In the genomic region with DNA sequence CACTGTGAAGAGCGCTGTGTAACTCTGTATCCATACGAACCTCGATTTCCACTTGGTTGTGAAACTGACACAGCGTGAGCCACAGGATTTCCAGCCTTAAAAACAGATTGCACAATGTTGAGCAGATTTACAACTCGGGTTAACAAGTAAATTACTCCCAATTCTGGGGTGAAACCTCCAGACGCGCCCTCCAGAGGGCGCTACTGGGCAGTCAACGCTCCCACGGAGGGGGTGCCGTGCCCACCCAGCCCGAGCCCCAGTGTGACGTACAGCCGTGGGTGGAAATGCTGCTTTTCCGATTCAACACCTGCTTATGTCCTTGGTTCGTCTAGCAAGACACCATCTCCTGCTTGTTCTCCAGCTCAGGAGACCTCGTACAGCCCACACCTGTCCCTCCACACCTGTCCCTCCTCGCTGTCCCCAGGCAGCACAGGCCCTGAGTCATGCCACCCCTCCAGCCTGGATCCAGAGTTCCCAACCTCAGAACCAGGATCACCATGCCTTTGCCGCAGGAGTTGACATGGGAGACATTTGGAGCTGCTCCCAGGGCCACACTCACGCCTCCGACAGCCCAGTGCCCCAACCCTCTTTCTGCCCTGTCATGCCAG, we compare ENCODE assay signal across 8 cellular contexts. TPM values are rescaled to one million over a fixed set of nuclear protein-coding genes. Genes with fewer than 3 reads are reported as not detected.
A peak's percentile ranks its signal among the peaks of the same experiment; 100 is the strongest.
DNase-seq lines count a peak whose midpoint lies in the region; ATAC-seq and TF ChIP-seq lines count a peak whose summit lies in the region.

No MANE protein-coding gene starts in this region.

- H3K36me3 Mint-ChIP-seq in GM23338 (ENCODE audit: low read depth) = peaks cover 60% of the 10 kb centered on the region
- H3K36me3 Mint-ChIP-seq in memory B cell = peaks cover 20% of the 10 kb centered on the region

- H3K27me3 ChIP-seq in GM23338 (ENCODE audit: insufficient read depth) (no peaks in the 10 kb centered on the region), transverse colon (no peaks in the 10 kb centered on the region)

- no peak for TF ChIP-seq POLR2A in transverse colon (IDR thresholded peaks at IDR 0.05)

- in situ Hi-C loops in transverse colon (cut with MboI; ENCODE audit: low pct_ligation_motif_present in 1 of 4, low pct_unique_long_range_greater_than_20kb in 1 of 4, low sequenced_read_pairs in 3 of 4) = loop anchor here in 1 of 4 donors (25.0 kb wide), 1 partner anchor 158 kb away; no protein-coding TSS in a partner anchor

- H3K4me1 ChIP-seq in GM23338 (ENCODE audit: insufficient read depth) = no peaks in the 10 kb centered on the region
- peaks cover 0 to 5% (median 0%) of the 10 kb centered on the region in 4 donors for H3K4me1 ChIP-seq in transverse colon

- peaks cover 9% of the 10 kb centered on the region; the same call in 1 of the 2 replicates for H4K20me1 ChIP-seq in GM23338 (replicated peaks; ENCODE audit: insufficient read depth)

- H3K9me3 ChIP-seq in transverse colon = no peaks in the 10 kb centered on the region

- H3K4me3 Mint-ChIP-seq in GM23338 (no peak overlapping the region), memory B cell (peak overlapping the region; percentile 59)

- peaks cover 11% of the 10 kb centered on the region; the same call in 1 of the 2 replicates for H3F3A ChIP-seq in GM23338 (replicated peaks; ENCODE audit: low read depth)

- H3K9me2 ChIP-seq in GM23338 (ENCODE audit: insufficient read depth) = no peaks in the 10 kb centered on the region

- peak; percentile 53 for ATAC-seq in GM23338
- ATAC-seq in memory B cell (ENCODE audit: low read depth) = peak; percentile 71
- no peak for ATAC-seq in GM18520 (IDR thresholded peaks at IDR 0.05; ENCODE audit: unreplicated experiment)

- peaks cover 5% of the 10 kb centered on the region; the same call in 1 of the 3 replicates for H3K4me1 Mint-ChIP-seq in GM23338
- peaks cover 33% of the 10 kb centered on the region for H3K4me1 Mint-ChIP-seq in memory B cell

- no peak overlapping the region for H3K4me3 ChIP-seq in GM23338
- no peak overlapping the region for H3K4me3 ChIP-seq in coronary artery
- no peak overlapping the region for H3K4me3 ChIP-seq in transverse colon

- H3K4me2 ChIP-seq in GM23338 = no peak overlapping the region

- intact Hi-C loops in transverse colon (cut with DNase I; ENCODE audit: low total_unique reads) = no loop called here

- H3K9me3 Mint-ChIP-seq in GM23338 = no peaks in the 10 kb centered on the region; the same call in 2 of the 3 replicates
- H3K9me3 Mint-ChIP-seq in memory B cell = no peaks in the 10 kb centered on the region

- H3K27ac Mint-ChIP-seq in GM23338 (peak overlapping the region; percentile 95; the same call in 1 of the 2 replicates), memory B cell (peak overlapping the region; percentile 100)

- H3K27ac ChIP-seq in GM23338 (ENCODE audit: low read depth) = no peak overlapping the region
- peak overlapping the region in 1 of 2 donors; percentile 72 for H3K27ac ChIP-seq in coronary artery
- peak overlapping the region in 3 of 4 donors; percentile 9 to 42 (median 40) for H3K27ac ChIP-seq in transverse colon

- 31 to 34% methylated on average over 4 to 20 of the region's 21 CpGs for WGBS in transverse colon (ENCODE audit: low coverage in 1 of 2), 2 donors

- DNase-seq in Ammon's horn (ENCODE audit: low spot score) (peak; percentile 58), GM23338 (ENCODE audit: low spot score) (peak; percentile 65), T-helper 1 cell (peak in 3 of 5 donors; percentile 21 to 27 (median 26)), coronary artery (ENCODE audit: low spot score) (no peak), memory B cell (ENCODE audit: low spot score in 2 of 2) (peak; percentile 77 to 81), transverse colon (peak; percentile 48), H4 (ENCODE audit: low spot score) (no peak)

- H3K27me3 Mint-ChIP-seq in GM23338 (ENCODE audit: insufficient read depth, low read depth, poor library complexity) = peaks cover 9% of the 10 kb centered on the region
- H3K27me3 Mint-ChIP-seq in memory B cell = no peaks in the 10 kb centered on the region

- TF ChIP-seq EP300 in transverse colon (IDR thresholded peaks at IDR 0.05; ENCODE audit: low read depth) = no peak

- H2AFZ ChIP-seq in GM23338 = no peak overlapping the region

- H3K36me3 ChIP-seq in GM23338 (ENCODE audit: insufficient read depth) (peaks cover 16% of the 10 kb centered on the region), transverse colon (no peaks in the 10 kb centered on the region)

- peak; percentile 74 to 82 for TF ChIP-seq CTCF in GM23338 (conservative IDR thresholded peaks at IDR 0.05; ENCODE audit: low read depth in 2 of 2)
- TF ChIP-seq CTCF in coronary artery (IDR thresholded peaks at IDR 0.05) = peak; percentile 40
- TF ChIP-seq CTCF in transverse colon (IDR thresholded peaks at IDR 0.05) = peak; percentile 48 to 57 (median 52)

- H3K79me2 ChIP-seq in GM23338 (replicated peaks; ENCODE audit: insufficient read depth) = peaks cover 11% of the 10 kb centered on the region; the same call in 1 of the 2 replicates

TF ChIP-seq in GM23338, 12 proteins besides CTCF, POLR2A, EP300 and RAD21 (continues in another document):
- TF ChIP-seq EZH2 (IDR thresholded peaks at IDR 0.05; ENCODE audit: low read depth, unreplicated experiment) = no peak
- no peak for TF ChIP-seq ETS1 (IDR thresholded peaks at IDR 0.05)
- TF ChIP-seq STAT1 (IDR thresholded peaks at IDR 0.05; ENCODE audit: unreplicated experiment) = no peak
- no peak for TF ChIP-seq REST (IDR thresholded peaks at IDR 0.05; ENCODE audit: unreplicated experiment)

RNA-seq across cellular contexts. Expression of gene SLC6A3, which starts 34.4 kb away (rescaled TPM):
- 0.85 and 1.0 TPM in 2 replicates for total RNA-seq in GM23338 (2014; rRNA removed; shearing (Covaris generic))
- polyA plus RNA-seq in GM23338 (2016; fragmentation: Nextera tagmentation; extraction: Ambion mirVana) = 0.31 and 0.76 TPM in 2 replicates
- total RNA-seq in transverse colon = not detected
- not detected in 2 replicates for total RNA-seq in H4 (2014; rRNA removed; shearing (Covaris generic))

RNA-seq across cellular contexts. Expression of gene LPCAT1, which starts 44.1 kb away (rescaled TPM):
- 255 and 263 TPM in 2 replicates for total RNA-seq in GM23338 (2014; rRNA removed; shearing (Covaris generic))
- polyA plus RNA-seq in GM23338 (2016; fragmentation: Nextera tagmentation; extraction: Ambion mirVana) = 75.0 and 78.0 TPM in 2 replicates
- 10 to 100 TPM in 3 of 4 donors, 1 to 10 TPM in 1; 10.0 to 50.5 (median 21.0) TPM for total RNA-seq in transverse colon
- total RNA-seq in H4 (2014; rRNA removed; shearing (Covaris generic)) = 23.9 and 31.2 TPM in 2 replicates

Comparison
In these comparisons a context has a peak if more than half of its experiments do, and no peak if none do; other contexts are left out.
1. DNase-seq: peak in Ammon's horn (single experiment), GM23338 (single experiment), T-helper 1 cell (3 of 5), memory B cell (2 of 2) and transverse colon (single experiment); none in coronary artery (single experiment) and H4 (single experiment).
2. Peak in every context shown above with its lines, with median percentiles within 50 percentile points of each other: CTCF ChIP-seq.